Comparison of ENCODE assay signal across 8 cellular contexts in genomic region chr7:136009488-136010079, GRCh38. TPM values are rescaled to one million over a fixed set of nuclear protein-coding genes. Genes with fewer than 3 reads are reported as not detected.
DNase-seq lines count a peak whose midpoint lies in the region; ATAC-seq, FAIRE-seq and TF ChIP-seq lines count a peak whose summit lies in the region.

No MANE protein-coding gene starts in this region.

- H3K27me3 Mint-ChIP-seq in neural progenitor cell (ENCODE audit: insufficient read depth, low read depth): no peaks in the 10 kb centered on the region

- no peaks in the 10 kb centered on the region for H3F3A ChIP-seq in DOHH2 (ENCODE audit: control insufficient read depth, insufficient read depth)
- H3F3A ChIP-seq in neural progenitor cell (ENCODE audit: low read depth): no peaks in the 10 kb centered on the region

- ATAC-seq in HG03457 (IDR thresholded peaks at IDR 0.05; ENCODE audit: unreplicated experiment) (no peak), HG03135 (IDR thresholded peaks at IDR 0.05; ENCODE audit: unreplicated experiment) (no peak)

- no peak overlapping the region for H3K4me3 Mint-ChIP-seq in neural progenitor cell

- H3K36me3 Mint-ChIP-seq in neural progenitor cell: no peaks in the 10 kb centered on the region

- TF ChIP-seq CTCF in DOHH2 (IDR thresholded peaks at IDR 0.05; ENCODE audit: low read depth, low read length, poor library complexity, severe bottlenecking): peak; percentile 86
- peak; percentile 53 for TF ChIP-seq CTCF in epithelial cell of esophagus (IDR thresholded peaks at IDR 0.05; ENCODE audit: insufficient read depth, low read depth, low read length, missing control alignments)
- peak; percentile 88 for TF ChIP-seq CTCF in neural progenitor cell (IDR thresholded peaks at IDR 0.05)

- no peaks in the 10 kb centered on the region for H3K36me3 ChIP-seq in DOHH2 (ENCODE audit: control insufficient read depth, low read length)
- no peaks in the 10 kb centered on the region for H3K36me3 ChIP-seq in neural progenitor cell

- no peaks in the 10 kb centered on the region for H3K4me1 Mint-ChIP-seq in neural progenitor cell

- no peak overlapping the region for H3K4me3 ChIP-seq in DOHH2 (ENCODE audit: low read length)
- no peak overlapping the region for H3K4me3 ChIP-seq in epithelial cell of esophagus (ENCODE audit: low read length)
- no peak overlapping the region for H3K4me3 ChIP-seq in neural progenitor cell

- H3K4me1 ChIP-seq in DOHH2 (ENCODE audit: control insufficient read depth, low read length): no peaks in the 10 kb centered on the region
- H3K4me1 ChIP-seq in neural progenitor cell: no peaks in the 10 kb centered on the region

- DNase-seq in LHCN-M2 (ENCODE audit: low read depth): peak; percentile 63
- peak; percentile 51 for DNase-seq in RCC 7860 (ENCODE audit: low spot score)
- DNase-seq in epithelial cell of esophagus (ENCODE audit: low read depth): peak; percentile 60
- DNase-seq in neural progenitor cell (ENCODE audit: low spot score): peak; percentile 69
- no peak for DNase-seq in stimulated activated CD4-positive, alpha-beta T cell treated with anti-CD3 and anti-CD28 coated beads, Interleukin-4, amount 100 ng/mL, for 24 hours

- H3K9ac ChIP-seq in neural progenitor cell: no peak overlapping the region

- H3K79me2 ChIP-seq in DOHH2 (ENCODE audit: control insufficient read depth, low read length) (no peaks in the 10 kb centered on the region), neural progenitor cell (ENCODE audit: low read depth) (no peaks in the 10 kb centered on the region)

- H3K27ac ChIP-seq in DOHH2 (ENCODE audit: low read depth, low read length) (no peak overlapping the region), neural progenitor cell (no peak overlapping the region)

- H3K9me3 Mint-ChIP-seq in neural progenitor cell: no peaks in the 10 kb centered on the region

- peaks cover 8% of the 10 kb centered on the region for H3K27me3 ChIP-seq in DOHH2 (ENCODE audit: control insufficient read depth, low read length)
- H3K27me3 ChIP-seq in neural progenitor cell: no peaks in the 10 kb centered on the region

- no peak overlapping the region for H3K27ac Mint-ChIP-seq in neural progenitor cell

- H4K20me1 ChIP-seq in DOHH2 (ENCODE audit: control insufficient read depth, insufficient read depth, low read depth, low read length) (0 out of 2 replicates have a peak, but pooled peaks cover 5% of the 10 kb centered on the region), neural progenitor cell (ENCODE audit: low read depth) (no peaks in the 10 kb centered on the region)

- H2AFZ ChIP-seq in neural progenitor cell (replicated peaks): peak overlapping the region; percentile 13

- FAIRE-seq in RCC 7860 (lab: Jason Lieb, UNC): peak; percentile 79

- H3K9me3 ChIP-seq in DOHH2 (ENCODE audit: control insufficient read depth, insufficient read depth, low read length) (no peaks in the 10 kb centered on the region; the same call in 1 of the 2 replicates), neural progenitor cell (ENCODE audit: low read depth) (no peaks in the 10 kb centered on the region)

- no peaks in the 10 kb centered on the region for H3K9me2 ChIP-seq in DOHH2 (replicated peaks; ENCODE audit: control insufficient read depth, low read length)

- no peak overlapping the region for H3K4me2 ChIP-seq in DOHH2 (ENCODE audit: low read length)
- H3K4me2 ChIP-seq in neural progenitor cell: no peak overlapping the region

RNA-seq across cellular contexts. Expression of gene MTPN, which starts 32.4 kb away (rescaled TPM):
- total RNA-seq in LHCN-M2 (2014; rRNA removed) (183 and 198 TPM in 2 replicates), neural progenitor cell (ENCODE audit: low replicate concordance) (113 and 170 TPM in 2 replicates)
- 125 TPM for polyA plus RNA-seq in LHCN-M2 (2012)
